Comparison of ENCODE assay signal across 1 cellular context in genomic region chr4:56978750-56979303, GRCh38.
TF ChIP-seq lines count a peak whose summit lies in the region.

TSS of gene POLR2B (plus strand) at chr4:56978896. CDS start at chr4:56978986, 90 bp downstream.

TF ChIP-seq in Ishikawa, 13 proteins besides CTCF, POLR2A, EP300 and RAD21 (continued from another document):
- TF ChIP-seq EGR1 (IDR thresholded peaks at IDR 0.05), result no peak
